In the genomic region with DNA sequence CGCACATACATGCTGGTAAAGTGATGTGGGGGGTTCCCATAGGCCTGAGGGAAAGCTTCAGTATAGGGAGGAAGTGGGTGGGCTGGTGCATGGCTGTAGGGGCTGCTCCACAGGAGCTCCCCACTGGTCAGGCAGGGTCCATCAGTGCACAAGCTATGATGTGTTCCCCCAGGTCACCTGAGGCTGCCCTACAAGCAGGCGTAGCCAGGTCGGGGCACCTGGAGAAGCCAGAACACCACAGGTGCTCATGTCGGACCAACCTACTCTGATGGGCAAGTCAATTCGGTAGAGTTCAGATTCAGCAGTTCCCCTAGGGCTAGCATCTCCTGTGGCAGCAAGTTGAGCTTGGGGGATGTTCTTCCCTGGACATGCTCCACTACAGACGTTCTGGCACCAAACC, we compare ENCODE assay signal across 31 cellular contexts.
"Had no signal": no experiment of that assay in that cellular context is flagged by ENCODE, and none has a peak within 500 bp of the region (broad histone marks: within the 10 kb centered on the region; RNA-seq: fewer than 3 reads in every experiment).

No MANE protein-coding gene starts in this region.

- H3K4me3 Mint-ChIP-seq: activated CD4-positive, alpha-beta memory T cell treated with anti-CD3 and anti-CD28 coated beads for 36 hours; activated CD4-positive, alpha-beta T cell treated with anti-CD3 and anti-CD28 coated beads for 36 hours; activated CD4-positive, alpha-beta T cell treated with anti-CD3 and anti-CD28 coated beads, Interleukin-2, amount 10 ng/mL, durations not matched to agents 24 days and 14 days; activated CD8-positive, alpha-beta memory T cell treated with anti-CD3 and anti-CD28 coated beads, Interleukin-2, amount 10 ng/mL, durations not matched to agents 7 days and 5 days; activated CD8-positive, alpha-beta T cell treated with anti-CD3 and anti-CD28 coated beads, Interleukin-2, amount 10 ng/mL, durations not matched to agents 7 days and 5 days; activated naive CD4-positive, alpha-beta T cell treated with anti-CD3 and anti-CD28 coated beads for 36 hours; activated naive CD4-positive, alpha-beta T cell treated with anti-CD3 and anti-CD28 coated beads, Interleukin-2, amount 50 U/mL, for 24 hours; activated naive CD8-positive, alpha-beta T cell treated with anti-CD3 and anti-CD28 coated beads for 36 hours; activated naive CD8-positive, alpha-beta T cell treated with anti-CD3 and anti-CD28 coated beads, Interleukin-2, amount 50 U/mL, for 24 hours; activated T-helper 1 cell treated with anti-CD3 and anti-CD28 coated beads, Interleukin-12 subunit alpha, Interleukin-12 subunit beta, Interleukin-2, Interleukin-4 antibody, amounts not matched to agents 30 ng/mL and 10 ng/mL and 1 ng/mL, durations not matched to agents 14 hours and 24 hours and 36 hours; brain had no signal

- H3K27ac ChIP-seq: adrenal gland, ascending aorta, breast epithelium, cardiac muscle cell, colonic mucosa, epithelial cell of prostate, esophagus squamous epithelium had no signal

- H3K4me1 ChIP-seq: adrenal gland, ascending aorta, breast epithelium, colonic mucosa, esophagus squamous epithelium had no signal

- H3K36me3 ChIP-seq: adrenal gland, ascending aorta, breast epithelium, cardiac muscle cell, colonic mucosa, esophagus squamous epithelium had no signal

- H3K4me1 Mint-ChIP-seq: activated CD4-positive, alpha-beta T cell treated with anti-CD3 and anti-CD28 coated beads for 36 hours; activated CD4-positive, alpha-beta T cell treated with anti-CD3 and anti-CD28 coated beads, Interleukin-2, amount 10 ng/mL, durations not matched to agents 24 days and 14 days; activated CD8-positive, alpha-beta memory T cell treated with anti-CD3 and anti-CD28 coated beads, Interleukin-2, amount 10 ng/mL, durations not matched to agents 7 days and 5 days; activated naive CD4-positive, alpha-beta T cell treated with anti-CD3 and anti-CD28 coated beads, Interleukin-2, amount 50 U/mL, for 24 hours; activated naive CD8-positive, alpha-beta T cell treated with anti-CD3 and anti-CD28 coated beads for 36 hours; activated naive CD8-positive, alpha-beta T cell treated with anti-CD3 and anti-CD28 coated beads, Interleukin-2, amount 50 U/mL, for 24 hours; brain had no signal

- H3K27ac Mint-ChIP-seq: activated CD4-positive, alpha-beta memory T cell treated with anti-CD3 and anti-CD28 coated beads for 36 hours; activated CD4-positive, alpha-beta T cell treated with anti-CD3 and anti-CD28 coated beads for 36 hours; activated CD4-positive, alpha-beta T cell treated with anti-CD3 and anti-CD28 coated beads, Interleukin-2, amount 10 ng/mL, durations not matched to agents 24 days and 14 days; activated CD8-positive, alpha-beta memory T cell treated with anti-CD3 and anti-CD28 coated beads, Interleukin-2, amount 10 ng/mL, durations not matched to agents 7 days and 5 days; activated CD8-positive, alpha-beta T cell treated with anti-CD3 and anti-CD28 coated beads, Interleukin-2, amount 10 ng/mL, durations not matched to agents 7 days and 5 days; activated naive CD4-positive, alpha-beta T cell treated with anti-CD3 and anti-CD28 coated beads for 36 hours; activated naive CD4-positive, alpha-beta T cell treated with anti-CD3 and anti-CD28 coated beads, Interleukin-2, amount 50 U/mL, for 24 hours; activated naive CD8-positive, alpha-beta T cell treated with anti-CD3 and anti-CD28 coated beads for 36 hours; activated naive CD8-positive, alpha-beta T cell treated with anti-CD3 and anti-CD28 coated beads, Interleukin-2, amount 50 U/mL, for 24 hours; activated T-helper 1 cell treated with anti-CD3 and anti-CD28 coated beads, Interleukin-12 subunit alpha, Interleukin-12 subunit beta, Interleukin-2, Interleukin-4 antibody, amounts not matched to agents 30 ng/mL and 10 ng/mL and 1 ng/mL, durations not matched to agents 14 hours and 24 hours and 36 hours; activated T-helper 2 cell treated with anti-CD3 and anti-CD28 coated beads, Interferon-gamma antibody, Interleukin-2, Interleukin-4, amounts not matched to agents 10 μg/mL and 5 μg/mL and 100 μg/mL, durations not matched to agents 14 hours and 24 hours and 36 hours; brain had no signal

- ATAC-seq: activated CD4-positive, alpha-beta T cell treated with anti-CD3 and anti-CD28 coated beads for 36 hours; activated CD8-positive, alpha-beta memory T cell treated with anti-CD3 and anti-CD28 coated beads, Interleukin-2, amount 10 ng/mL, durations not matched to agents 7 days and 5 days; activated CD8-positive, alpha-beta T cell treated with anti-CD3 and anti-CD28 coated beads, Interleukin-2, amount 10 ng/mL, durations not matched to agents 7 days and 5 days; activated naive CD8-positive, alpha-beta T cell treated with anti-CD3 and anti-CD28 coated beads, Interleukin-2, amount 50 U/mL, for 24 hours had no signal

- H3K4me3 ChIP-seq: adrenal gland, ascending aorta, breast epithelium, cardiac muscle cell, colonic mucosa, esophagus squamous epithelium had no signal

- H3K9me3 ChIP-seq: adrenal gland, colonic mucosa had no signal

- H3K27me3 ChIP-seq: adrenal gland, ascending aorta, breast epithelium, cardiac muscle cell, colonic mucosa, esophagus squamous epithelium had no signal

- H3K27me3 Mint-ChIP-seq: activated CD4-positive, alpha-beta memory T cell treated with anti-CD3 and anti-CD28 coated beads for 36 hours; activated CD4-positive, alpha-beta T cell treated with anti-CD3 and anti-CD28 coated beads for 36 hours; activated CD4-positive, alpha-beta T cell treated with anti-CD3 and anti-CD28 coated beads, Interleukin-2, amount 10 ng/mL, durations not matched to agents 24 days and 14 days; activated CD8-positive, alpha-beta memory T cell treated with anti-CD3 and anti-CD28 coated beads, Interleukin-2, amount 10 ng/mL, durations not matched to agents 7 days and 5 days; activated naive CD4-positive, alpha-beta T cell treated with anti-CD3 and anti-CD28 coated beads, Interleukin-2, amount 50 U/mL, for 24 hours; activated naive CD8-positive, alpha-beta T cell treated with anti-CD3 and anti-CD28 coated beads for 36 hours; activated naive CD8-positive, alpha-beta T cell treated with anti-CD3 and anti-CD28 coated beads, Interleukin-2, amount 50 U/mL, for 24 hours had no signal

- DNase-seq: activated CD4-positive, alpha-beta memory T cell treated with anti-CD3 and anti-CD28 coated beads for 36 hours; activated CD4-positive, alpha-beta T cell treated with anti-CD3 and anti-CD28 coated beads for 36 hours; activated CD4-positive, alpha-beta T cell treated with anti-CD3 and anti-CD28 coated beads, Interleukin-2, amount 10 ng/mL, durations not matched to agents 24 days and 14 days; activated CD4-positive, CD25-positive, alpha-beta regulatory T cell; activated CD4-positive, CD25-positive, alpha-beta regulatory T cell treated with anti-CD3 and anti-CD28 coated beads, Interleukin-2, amount 50 U/mL, for 72 hours; activated CD8-positive, alpha-beta memory T cell treated with anti-CD3 and anti-CD28 coated beads, Interleukin-2, amount 10 ng/mL, durations not matched to agents 7 days and 5 days; activated CD8-positive, alpha-beta memory T cell treated with anti-CD3 and anti-CD28 coated beads, Interleukin-2, amount 50 U/mL, for 4 hours; activated CD8-positive, alpha-beta T cell treated with anti-CD3 and anti-CD28 coated beads, Interleukin-2, amount 10 ng/mL, durations not matched to agents 7 days and 5 days; activated effector memory CD4-positive, alpha-beta T cell treated with anti-CD3 and anti-CD28 coated beads, Interleukin-2, amount 50 U/mL, for 16 hours; activated naive CD4-positive, alpha-beta T cell treated with anti-CD3 and anti-CD28 coated beads for 36 hours; activated naive CD8-positive, alpha-beta T cell treated with anti-CD3 and anti-CD28 coated beads for 36 hours; activated naive CD8-positive, alpha-beta T cell treated with anti-CD3 and anti-CD28 coated beads, Interleukin-2, amount 50 U/mL, for 24 hours; activated T-cell treated with anti-CD3 and anti-CD28 coated beads, Interleukin-2, amount 50 U/mL, for 1 hour; activated T-cell treated with anti-CD3 and anti-CD28 coated beads, Interleukin-2, amount 50 U/mL, for 48 hours; adrenal gland; amygdala; central memory CD4-positive, alpha-beta T cell; cerebellar nuclear complex; colonic mucosa; effector CD8-positive, alpha-beta T cell; esophagus squamous epithelium; foreskin melanocyte; T-helper 2 cell had no signal

- H3K36me3 Mint-ChIP-seq: activated CD4-positive, alpha-beta memory T cell treated with anti-CD3 and anti-CD28 coated beads for 36 hours; activated CD8-positive, alpha-beta memory T cell treated with anti-CD3 and anti-CD28 coated beads, Interleukin-2, amount 10 ng/mL, durations not matched to agents 7 days and 5 days; activated naive CD4-positive, alpha-beta T cell treated with anti-CD3 and anti-CD28 coated beads, Interleukin-2, amount 50 U/mL, for 24 hours; activated naive CD8-positive, alpha-beta T cell treated with anti-CD3 and anti-CD28 coated beads for 36 hours; brain had no signal
